17 cellular contexts compared by ENCODE assay signal in genomic region chr1:93768380-93768863, GRCh38.
DNase-seq lines count a peak whose midpoint lies in the region; ATAC-seq, FAIRE-seq and TF ChIP-seq lines count a peak whose summit lies in the region.
"Had no signal": no experiment of that assay in that cellular context is flagged by ENCODE, and none has a peak within 500 bp of the region (broad histone marks: within the 10 kb centered on the region; RNA-seq: fewer than 3 reads in every experiment).

No MANE protein-coding gene starts in this region.

- no TSS peak for BruUV-seq in K562 (replicated peaks; lab: Mats Ljungman, UMichigan)

- no peaks in the 10 kb centered on the region for H3K36me3 ChIP-seq in H7 (replicated peaks; ENCODE audit: control insufficient read depth, insufficient read depth, low read length)
- no peaks in the 10 kb centered on the region for H3K36me3 ChIP-seq in K562 (ENCODE audit: control insufficient read depth, insufficient read depth, low read length)
- H3K36me3 ChIP-seq: suprapubic skin had no signal

- intact Hi-C loops in K562 (cut with micrococcal nuclease): no loop called here

- H3K4me2 ChIP-seq in K562 (ENCODE audit: insufficient read depth, low read length): no peak overlapping the region

- no peaks in the 10 kb centered on the region for H3K9me1 ChIP-seq in K562 (ENCODE audit: control insufficient read depth, insufficient read depth, low read length)

- no peak for TF ChIP-seq EP300 in K562 (IDR thresholded peaks at IDR 0.05; ENCODE audit: low read length)

- FAIRE-seq in K562 (lab: Jason Lieb, UNC): no peak
- FAIRE-seq in H54 (lab: Jason Lieb, UNC): no peak
- FAIRE-seq: GM18507, small intestine had no signal

- H3K79me2 ChIP-seq in K562 (ENCODE audit: control insufficient read depth, insufficient read depth, low read length): no peaks in the 10 kb centered on the region

- no peak overlapping the region for H3K27ac ChIP-seq in K562 (ENCODE audit: extremely low read depth, low read depth, low read length)
- H3K27ac ChIP-seq: suprapubic skin had no signal

- peak overlapping the region; percentile 76 for H3K27ac Mint-ChIP-seq in nephron progenitor cell
- peak overlapping the region in 3 of 6 donors; percentile 4 to 78 (median 29) for H3K27ac Mint-ChIP-seq in immature natural killer cell
- H3K27ac Mint-ChIP-seq: activated T-helper 1 cell treated with anti-CD3 and anti-CD28 coated beads, Interleukin-12 subunit alpha, Interleukin-12 subunit beta, Interleukin-2, Interleukin-4 antibody, amounts not matched to agents 30 ng/mL and 10 ng/mL and 1 ng/mL, durations not matched to agents 14 hours and 24 hours and 36 hours had no signal

- H3K4me3 Mint-ChIP-seq in nephron progenitor cell (peak overlapping the region; percentile 56), immature natural killer cell (no peak overlapping the region)
- H3K4me3 Mint-ChIP-seq: activated CD4-positive, alpha-beta T cell treated with anti-CD3 and anti-CD28 coated beads for 36 hours; activated T-helper 1 cell treated with anti-CD3 and anti-CD28 coated beads, Interleukin-12 subunit alpha, Interleukin-12 subunit beta, Interleukin-2, Interleukin-4 antibody, amounts not matched to agents 30 ng/mL and 10 ng/mL and 1 ng/mL, durations not matched to agents 14 hours and 24 hours and 36 hours had no signal

- no peak overlapping the region for H3K9ac ChIP-seq in K562 (ENCODE audit: insufficient read depth in 1 of 2, low read depth in 2 of 2, low read length in 2 of 2)

- TF ChIP-seq POLR2A in K562 (conservative IDR thresholded peaks at IDR 0.05): no peak
- TF ChIP-seq POLR2A in H54 (IDR thresholded peaks at IDR 0.05; ENCODE audit: low read depth, low read length): no peak

- peaks cover 4 to 8% of the 10 kb centered on the region in 2 experiments; a peak in 2 of 5 replicates for H3K4me1 ChIP-seq in K562 (replicated peaks in 1 of 2; ENCODE audit: control insufficient read depth in 2 of 2, insufficient read depth in 2 of 2, low read length in 2 of 2)

- H3K4me1 Mint-ChIP-seq in nephron progenitor cell: peaks cover 68% of the 10 kb centered on the region
- H3K4me1 Mint-ChIP-seq in immature natural killer cell: peaks cover 35 to 48% of the 10 kb centered on the region in 2 donors

- POLR2A ChIA-PET in K562 (lab: Yijun Ruan, JAX): no interaction called here

- no peaks in the 10 kb centered on the region for H4K20me1 ChIP-seq in K562 (replicated peaks; ENCODE audit: control insufficient read depth, insufficient read depth, low read length)

- H3K27me3 ChIP-seq in H7 (ENCODE audit: control insufficient read depth, insufficient read depth, low read length): no peaks in the 10 kb centered on the region
- H3K27me3 ChIP-seq in K562 (ENCODE audit: control insufficient read depth in 2 of 2, insufficient read depth in 2 of 2, low read length in 2 of 2): peaks cover 2 to 27% of the 10 kb centered on the region in 2 experiments; a peak in 3 of 5 replicates
- H3K27me3 ChIP-seq: suprapubic skin had no signal

- no peak for TF ChIP-seq RAD21 in K562 (CRISPR knock-in tag; conservative IDR thresholded peaks at IDR 0.05 in 1 of 2, IDR thresholded peaks at IDR 0.05 in 1 of 2)

- in situ Hi-C loops in K562 (cut with MboI): no loop called here

- H3K9me3 Mint-ChIP-seq in nephron progenitor cell (no peaks in the 10 kb centered on the region), immature natural killer cell (no peaks in the 10 kb centered on the region)
- H3K9me3 Mint-ChIP-seq: activated T-helper 1 cell treated with anti-CD3 and anti-CD28 coated beads, Interleukin-12 subunit alpha, Interleukin-12 subunit beta, Interleukin-2, Interleukin-4 antibody, amounts not matched to agents 30 ng/mL and 10 ng/mL and 1 ng/mL, durations not matched to agents 14 hours and 24 hours and 36 hours had no signal

- ATAC-seq in K562 (peak; percentile 42; the same call in 1 of the 3 replicates), GM21825 (IDR thresholded peaks at IDR 0.05; ENCODE audit: unreplicated experiment) (no peak)
- ATAC-seq: activated CD4-positive, alpha-beta T cell treated with anti-CD3 and anti-CD28 coated beads for 36 hours; HCT116 had no signal

- TF ChIP-seq CTCF in K562 (IDR thresholded peaks at IDR 0.05 in 2 of 3, conservative IDR thresholded peaks at IDR 0.05 in 1 of 3; ENCODE audit: insufficient read depth in 2 of 3, low read depth in 1 of 3, low read length in 3 of 3): no peak
- TF ChIP-seq CTCF in nephron progenitor cell (IDR thresholded peaks at IDR 0.05): no peak

- 1% methylated on average over 6 of the region's 6 CpGs for WGBS in K562 (ENCODE audit: insufficient coverage, low coverage, missing lambda C conversion rate)

- CTCF ChIA-PET in K562 (lab: Yijun Ruan, JAX; ENCODE audit: low intra/inter-chr PET ratio): no interaction called here

- H3K4me3 ChIP-seq in H7 (ENCODE audit: insufficient read depth, low read depth, low read length): no peak overlapping the region
- H3K4me3 ChIP-seq in K562: no peak overlapping the region
- H3K4me3 ChIP-seq: suprapubic skin had no signal

- H3K27me3 Mint-ChIP-seq in nephron progenitor cell (ENCODE audit: low read depth, poor library complexity) (peaks cover 15% of the 10 kb centered on the region), immature natural killer cell (ENCODE audit: low read depth in 3 of 3) (peaks cover 0 to 3% (median 0%) of the 10 kb centered on the region in 3 donors)
- H3K27me3 Mint-ChIP-seq: activated CD4-positive, alpha-beta T cell treated with anti-CD3 and anti-CD28 coated beads for 36 hours had no signal

- H3K36me3 Mint-ChIP-seq in nephron progenitor cell (ENCODE audit: low read depth) (no peaks in the 10 kb centered on the region), immature natural killer cell (peaks cover 0 to 5% (median 0%) of the 10 kb centered on the region in 3 donors)

- no peak overlapping the region for H2AFZ ChIP-seq in K562 (ENCODE audit: low read depth, low read length)

- no peaks in the 10 kb centered on the region for H3K9me3 ChIP-seq in K562 (replicated peaks; ENCODE audit: control insufficient read depth, insufficient read depth, low read depth, low read length)
- H3K9me3 ChIP-seq: suprapubic skin had no signal

- DNase-seq in H7: peak; percentile 42
- peak; percentile 64 for DNase-seq in NCI-H2171 treated with DMSO at 0.1 percent for 48 hours (lab: John Stamatoyannopoulos, UW)
- peak in 2 of 4 experiments; percentile 10 to 41 for DNase-seq in K562 (ENCODE audit: extremely low read depth in 1 of 4, low spot score in 3 of 4)
- DNase-seq in nephron progenitor cell: no peak
- DNase-seq in GDM1 (lab: John Stamatoyannopoulos, UW): no peak
- DNase-seq in immature natural killer cell: no peak
- no peak for DNase-seq in H54 (ENCODE audit: insufficient read length, low spot score)
- DNase-seq: activated CD4-positive, alpha-beta T cell treated with anti-CD3 and anti-CD28 coated beads for 36 hours; foreskin melanocyte; NCI-H1105; NCI-H774 had no signal

TF ChIP-seq in K562, 482 proteins besides CTCF, POLR2A, EP300 and RAD21:
- TF ChIP-seq RBM34 (IDR thresholded peaks at IDR 0.05; ENCODE audit: borderline replicate concordance, insufficient read depth, low read length) (no peak), ZNF347 (CRISPR knock-in tag; IDR thresholded peaks at IDR 0.05; ENCODE audit: low read depth) (no peak), RCOR1 (IDR thresholded peaks at IDR 0.05; ENCODE audit: borderline replicate concordance in 1 of 2, low read depth in 2 of 2, low read length in 2 of 2) (peak in 1 of 2 experiments; percentile 61; a peak in 2 of 4 replicates)
TF ChIP-seq in K562: peak in this region for 1.

Comparison
In these comparisons a context has a peak if more than half of its experiments do, and no peak if none do; other contexts are left out.
1. DNase-seq: peak in H7 (single experiment) and NCI-H2171 treated with DMSO at 0.1 percent for 48 hours (single experiment); none in nephron progenitor cell (single experiment), GDM1 (single experiment), immature natural killer cell (0 of 3) and H54 (single experiment).